Comparison of ENCODE assay signal across 8 cellular contexts in genomic region chr20:49046087-49046900, GRCh38. TPM values are rescaled to one million over a fixed set of nuclear protein-coding genes. Genes with fewer than 3 reads are reported as not detected.
A peak's percentile ranks its signal among the peaks of the same experiment; 100 is the strongest.
DNase-seq lines count a peak whose midpoint lies in the region; ATAC-seq, FAIRE-seq and TF ChIP-seq lines count a peak whose summit lies in the region.

A gene with protein sequence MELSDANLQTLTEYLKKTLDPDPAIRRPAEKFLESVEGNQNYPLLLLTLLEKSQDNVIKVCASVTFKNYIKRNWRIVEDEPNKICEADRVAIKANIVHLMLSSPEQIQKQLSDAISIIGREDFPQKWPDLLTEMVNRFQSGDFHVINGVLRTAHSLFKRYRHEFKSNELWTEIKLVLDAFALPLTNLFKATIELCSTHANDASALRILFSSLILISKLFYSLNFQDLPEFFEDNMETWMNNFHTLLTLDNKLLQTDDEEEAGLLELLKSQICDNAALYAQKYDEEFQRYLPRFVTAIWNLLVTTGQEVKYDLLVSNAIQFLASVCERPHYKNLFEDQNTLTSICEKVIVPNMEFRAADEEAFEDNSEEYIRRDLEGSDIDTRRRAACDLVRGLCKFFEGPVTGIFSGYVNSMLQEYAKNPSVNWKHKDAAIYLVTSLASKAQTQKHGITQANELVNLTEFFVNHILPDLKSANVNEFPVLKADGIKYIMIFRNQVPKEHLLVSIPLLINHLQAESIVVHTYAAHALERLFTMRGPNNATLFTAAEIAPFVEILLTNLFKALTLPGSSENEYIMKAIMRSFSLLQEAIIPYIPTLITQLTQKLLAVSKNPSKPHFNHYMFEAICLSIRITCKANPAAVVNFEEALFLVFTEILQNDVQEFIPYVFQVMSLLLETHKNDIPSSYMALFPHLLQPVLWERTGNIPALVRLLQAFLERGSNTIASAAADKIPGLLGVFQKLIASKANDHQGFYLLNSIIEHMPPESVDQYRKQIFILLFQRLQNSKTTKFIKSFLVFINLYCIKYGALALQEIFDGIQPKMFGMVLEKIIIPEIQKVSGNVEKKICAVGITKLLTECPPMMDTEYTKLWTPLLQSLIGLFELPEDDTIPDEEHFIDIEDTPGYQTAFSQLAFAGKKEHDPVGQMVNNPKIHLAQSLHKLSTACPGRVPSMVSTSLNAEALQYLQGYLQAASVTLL (plus strand): TSS chr20:49046312. CDS start chr20:49058464, 12,152 bp downstream.

- H3K9ac ChIP-seq in HepG2 (ENCODE audit: insufficient read depth, low read depth, low read length), result peak within 1 kb of the TSS; percentile 97

- peak within 1 kb of the TSS; percentile 98 to 100 (median 99) for H3K27ac Mint-ChIP-seq in CD14-positive monocyte

- TF ChIP-seq EP300 in HepG2 (IDR thresholded peaks at IDR 0.05; ENCODE audit: low read depth in 2 of 2, low read length in 2 of 2) (peak in 1 of 2 experiments; percentile 20; a peak in 2 of 4 replicates), HepG2 (CRISPR knock-in tag; IDR thresholded peaks at IDR 0.05; ENCODE audit: borderline replicate concordance) (0 out of 2 replicates have a peak, but pooled peaks have one; percentile 32)

- H3K27ac ChIP-seq in HepG2 (ENCODE audit: extremely low read length, insufficient read depth, low read length), result peak within 1 kb of the TSS; percentile 89

- peak; percentile 93 to 96 for TF ChIP-seq POLR2A in HepG2 (IDR thresholded peaks at IDR 0.05; ENCODE audit: insufficient read depth in 1 of 2, low read depth in 2 of 2, low read length in 2 of 2)

- peaks cover 0 to 16% of the 10 kb centered on the region in 2 experiments; a peak in 2 of 5 replicates for H3K36me3 ChIP-seq in HepG2 (replicated peaks in 1 of 2; ENCODE audit: control insufficient read depth in 1 of 2, insufficient read depth in 2 of 2, low read length in 2 of 2)

- CTCF ChIA-PET in HepG2 (lab: Yijun Ruan, JAX; ENCODE audit: low intra/inter-chr PET ratio, low total read pairs), result no interaction called here

- peaks cover 25% of the 10 kb centered on the region for H4K20me1 ChIP-seq in HepG2 (ENCODE audit: insufficient read depth, low read length)

- TSS peak; percentile 58 for BruUV-seq in HepG2 (replicated peaks; lab: Mats Ljungman, UMichigan)

- peak within 1 kb of the TSS; percentile 56 for H2AFZ ChIP-seq in HepG2 (ENCODE audit: low read length)

- DNase-seq in CD14-positive monocyte (ENCODE audit: low spot score) (peak; percentile 97), NCI-H82 (lab: John Stamatoyannopoulos, UW) (peak; percentile 98), dermis microvascular lymphatic vessel endothelial cell (ENCODE audit: low read depth in 2 of 2) (peak; percentile 92 to 97), HepG2 (ENCODE audit: low spot score) (peak; percentile 97)
- DNase-seq in activated CD4-positive, alpha-beta T cell treated with anti-CD3 and anti-CD28 coated beads, Interleukin-2, amount 50 U/mL, for 48 hours, result peak; percentile 90 to 93
- peak; percentile 92 for DNase-seq in stimulated activated CD4-positive, alpha-beta T cell treated with anti-CD3 and anti-CD28 coated beads, Interleukin-4, amount 100 ng/mL, for 1 hour

- peaks cover 0 to 7% (median 0%) of the 10 kb centered on the region in 3 donors for H3K27me3 Mint-ChIP-seq in CD14-positive monocyte (ENCODE audit: low read depth in 3 of 3)

- POLR2A ChIA-PET in HepG2 (lab: Yijun Ruan, JAX), result interaction anchor here (0.9 to 2.5 kb wide), 18 partner anchors 9 to 232 kb away, joined by 3 to 20 read pairs (median 6); partner anchors contain the start of genes DDX27 and ZNFX1

- TF ChIP-seq CTCF in CD14-positive monocyte (IDR thresholded peaks at IDR 0.05), result no peak
- no peak for TF ChIP-seq CTCF in HepG2 (CRISPR knock-in tag; IDR thresholded peaks at IDR 0.05)

- peaks cover 55% of the 10 kb centered on the region for H3K79me2 ChIP-seq in HepG2 (ENCODE audit: insufficient read depth, low read length)

- TF ChIP-seq RAD21 in HepG2 (CRISPR knock-in tag; IDR thresholded peaks at IDR 0.05), result peak; percentile 56

- 1% methylated on average over 51 of the region's 80 CpGs for WGBS in HepG2 (ENCODE audit: low lambda C conversion rate)

- peaks cover under 1 to 8% of the 10 kb centered on the region in 2 donors for H3K36me3 Mint-ChIP-seq in CD14-positive monocyte

- FAIRE-seq in HepG2 (lab: Jason Lieb, UNC), result peak; percentile 77

- peak; percentile 83 for ATAC-seq in GM19397 (IDR thresholded peaks at IDR 0.05; ENCODE audit: unreplicated experiment)
- peak; percentile 78 for ATAC-seq in HG03571 (IDR thresholded peaks at IDR 0.05; ENCODE audit: unreplicated experiment)
- ATAC-seq in HepG2, result peak; percentile 97

- peak within 1 kb of the TSS; percentile 84 to 99 (median 87) for H3K4me3 ChIP-seq in HepG2 (replicated peaks in 1 of 3; ENCODE audit: insufficient read depth in 1 of 3, low read depth in 2 of 3, low read length in 3 of 3)

- no peaks in the 10 kb centered on the region for H3K9me3 ChIP-seq in HepG2 (ENCODE audit: low read length)

- intact Hi-C loops in CD14-positive monocyte (cut with micrococcal nuclease) (no loop called here), HepG2 (cut with micrococcal nuclease; ENCODE audit: unreplicated experiment) (loop anchor here (1.0 to 5.0 kb wide), 2 partner anchors 124 to 173 kb away; partner anchors contain the start of genes ARFGEF2 and DDX27)

- no peaks in the 10 kb centered on the region for H3K9me3 Mint-ChIP-seq in CD14-positive monocyte

- H3K4me2 ChIP-seq in HepG2 (ENCODE audit: low read depth, low read length), result peak within 1 kb of the TSS; percentile 94

- H3K4me3 Mint-ChIP-seq in CD14-positive monocyte, result peak within 1 kb of the TSS; percentile 98

- in situ Hi-C loops in HepG2 (cut with HindIII; ENCODE audit: extremely low pct_ligation_motif_present, low pct_unique_long_range_greater_than_20kb), result no loop called here

- peaks cover 28% of the 10 kb centered on the region for H3K4me1 Mint-ChIP-seq in CD14-positive monocyte

- no peaks in the 10 kb centered on the region; a peak in 2 of 5 replicates for H3K27me3 ChIP-seq in HepG2 (ENCODE audit: control insufficient read depth in 1 of 2, insufficient read depth in 2 of 2, low read length in 2 of 2)

- H3K4me1 ChIP-seq in HepG2 (ENCODE audit: insufficient read depth, low read length), result peaks cover 50% of the 10 kb centered on the region

TF ChIP-seq in HepG2, 621 proteins besides CTCF, POLR2A, EP300 and RAD21 (continues in another document):
- TF ChIP-seq ZC3H4 (CRISPR knock-in tag; IDR thresholded peaks at IDR 0.05; ENCODE audit: borderline replicate concordance) (peak; percentile 67; the same call in 1 of the 2 replicates), FOSL2 (CRISPR knock-in tag; IDR thresholded peaks at IDR 0.05) (no peak; the same call in 1 of the 2 replicates), HMG20A (CRISPR knock-in tag; IDR thresholded peaks at IDR 0.05; ENCODE audit: borderline replicate concordance) (no peak), MTA3 (CRISPR knock-in tag; IDR thresholded peaks at IDR 0.05) (0 out of 2 replicates have a peak, but pooled peaks have one; percentile 40), TOE1 (CRISPR knock-in tag; IDR thresholded peaks at IDR 0.05) (no peak; the same call in none of the 2 replicates), ZNF567 (CRISPR knock-in tag; IDR thresholded peaks at IDR 0.05; ENCODE audit: borderline replicate concordance) (peak; percentile 65; the same call in 1 of the 2 replicates), ZNF496 (CRISPR knock-in tag; IDR thresholded peaks at IDR 0.05; ENCODE audit: insufficient replicate concordance) (no peak), ZFP82 (CRISPR knock-in tag; IDR thresholded peaks at IDR 0.05; ENCODE audit: borderline replicate concordance) (peak; percentile 99), ZNF546 (CRISPR knock-in tag; conservative IDR thresholded peaks at IDR 0.05) (peak; percentile 50), DNMT1 (CRISPR knock-in tag; IDR thresholded peaks at IDR 0.05) (peak; percentile 99), ZNF639 (CRISPR knock-in tag; conservative IDR thresholded peaks at IDR 0.05) (peak; percentile 75), ZNF558 (CRISPR knock-in tag; IDR thresholded peaks at IDR 0.05; ENCODE audit: borderline replicate concordance) (peak; percentile 94), ZNF232 (CRISPR knock-in tag; IDR thresholded peaks at IDR 0.05; ENCODE audit: borderline replicate concordance) (peak; percentile 87)

RNA-seq across cellular contexts. Expression of the gene that starts here (rescaled TPM):
- polyA plus RNA-seq in CD14-positive monocyte (10 to 100 TPM; 19.4 to 22.0 TPM), HepG2 (2011; rRNA removed) (37.1 and 56.9 TPM in 2 replicates)
- total RNA-seq in dermis microvascular lymphatic vessel endothelial cell (55.9 and 82.3 TPM in 2 replicates), HepG2 (2016; rRNA removed; fragmentation: Illumina TruSeq; extraction: Trizol) (258 and 449 TPM in 2 replicates)
- 62.9 and 72.5 TPM in 2 replicates for total RNA-seq in HepG2 (2016; cell fraction: cytosol; rRNA removed; fragmentation: Illumina TruSeq; extraction: Trizol; ENCODE audit: low read depth)
- total RNA-seq in HepG2 (2016; cell fraction: insoluble cytoplasmic fraction; rRNA removed; fragmentation: Illumina TruSeq; extraction: Trizol), result 257 and 452 TPM in 2 replicates
- 96.6 and 104 TPM in 2 replicates for total RNA-seq in HepG2 (2016; cell fraction: membrane; rRNA removed; fragmentation: Illumina TruSeq; extraction: Trizol)
- total RNA-seq in HepG2 (2016; cell fraction: nucleus; rRNA removed; fragmentation: Illumina TruSeq; extraction: Trizol), result 167 and 185 TPM in 2 replicates
- 22.6 and 30.5 TPM in 2 replicates for polyA plus RNA-seq in HepG2 (2011; cell fraction: cytosol; rRNA removed)
- 24.7 and 24.9 TPM in 2 replicates for polyA plus RNA-seq in HepG2 (2011; cell fraction: nucleus; rRNA removed)
- 53.3 and 83.9 TPM in 2 replicates for polyA plus RNA-seq in HepG2 (2012)
- polyA plus RNA-seq in HepG2 (2016; cell fraction: cytosol; fragmentation: Illumina TruSeq; extraction: Trizol; ENCODE audit: low read depth), result 18.3 and 22.0 TPM in 2 replicates
- 363 and 386 TPM in 2 replicates for polyA plus RNA-seq in HepG2 (2016; cell fraction: insoluble cytoplasmic fraction; fragmentation: Illumina TruSeq; extraction: Trizol; ENCODE audit: low read depth)
- polyA plus RNA-seq in HepG2 (2016; cell fraction: membrane; fragmentation: Illumina TruSeq; extraction: Trizol; ENCODE audit: low read depth), result 45.2 and 49.9 TPM in 2 replicates
- polyA plus RNA-seq in HepG2 (2016; cell fraction: nucleus; fragmentation: Illumina TruSeq; extraction: Trizol; ENCODE audit: insufficient read depth, low read depth), result 162 and 172 TPM in 2 replicates
- polyA minus RNA-seq in HepG2 (2011; rRNA and poly(A)+ RNA removed; ENCODE audit: low replicate concordance), result 33.8 and 112 TPM in 2 replicates
- polyA minus RNA-seq in HepG2 (2011; cell fraction: cytosol; rRNA and poly(A)+ RNA removed), result 46.4 and 54.2 TPM in 2 replicates
- 58.6 and 66.2 TPM in 2 replicates for polyA minus RNA-seq in HepG2 (2011; cell fraction: nucleus; rRNA and poly(A)+ RNA removed)

Comparison
In these comparisons a context has a peak if more than half of its experiments do, and no peak if none do; other contexts are left out.
1. Peak in every context shown above with its lines: DNase-seq, ATAC-seq, H3K4me3 ChIP-seq and H3K27ac ChIP-seq.